ENCODE assay signal across 24 cellular contexts in genomic region chr4:165335163-165335703, GRCh38. TPM values are rescaled to one million over a fixed set of nuclear protein-coding genes. Genes with fewer than 3 reads are reported as not detected.
DNase-seq lines count a peak whose midpoint lies in the region; ATAC-seq, FAIRE-seq and TF ChIP-seq lines count a peak whose summit lies in the region.
"Had no signal": no experiment of that assay in that cellular context is flagged by ENCODE, and none has a peak within 500 bp of the region (broad histone marks: within the 10 kb centered on the region; RNA-seq: fewer than 3 reads in every experiment).

No MANE protein-coding gene starts in this region.

- H3K4me1 Mint-ChIP-seq in CD4-positive, alpha-beta T cell (ENCODE audit: low read depth) = peaks cover 38% of the 10 kb centered on the region

- CTCF ChIA-PET in CD4-positive, alpha-beta T cell (lab: Charles Lee) = no interaction called here
- CTCF ChIA-PET in GM12878 (lab: Yijun Ruan, JAX) = interaction anchor here (1.1 to 3.7 kb wide), 3 partner anchors 8 to 16 kb away, joined by 3 to 24 read pairs (median 6); partner anchors contain the start of gene MSMO1

- H4K20me1 ChIP-seq in DOHH2 (ENCODE audit: control insufficient read depth, insufficient read depth, low read depth, low read length) = peaks cover 79% of the 10 kb centered on the region
- no peaks in the 10 kb centered on the region for H4K20me1 ChIP-seq in GM12878 (ENCODE audit: control insufficient read depth, insufficient read depth)

- no peak for TF ChIP-seq EP300 in GM12878 (IDR thresholded peaks at IDR 0.05; ENCODE audit: borderline replicate concordance in 1 of 2, control insufficient read depth in 1 of 2, low read depth in 2 of 2, low read length in 2 of 2)

- H3K36me3 Mint-ChIP-seq in CD4-positive, alpha-beta T cell (ENCODE audit: low read depth) = peaks cover 77% of the 10 kb centered on the region

- ATAC-seq in CD4-positive, alpha-beta T cell (ENCODE audit: poor library complexity) = no peak
- ATAC-seq in GM12878 = no peak
- ATAC-seq: foreskin keratinocyte, lower lobe of right lung, T-helper 17 cell had no signal

- no peak for TF ChIP-seq RAD21 in GM12878 (IDR thresholded peaks at IDR 0.05; ENCODE audit: insufficient read depth, low read depth, low read length)

- TF ChIP-seq CTCF in CD4-positive, alpha-beta T cell (IDR thresholded peaks at IDR 0.05) = no peak
- TF ChIP-seq CTCF in DOHH2 (IDR thresholded peaks at IDR 0.05; ENCODE audit: low read depth, low read length, poor library complexity, severe bottlenecking) (no peak), GM12878 (IDR thresholded peaks at IDR 0.05 in 2 of 3, conservative IDR thresholded peaks at IDR 0.05 in 1 of 3; ENCODE audit: control insufficient read depth in 2 of 3, extremely low read depth in 1 of 3, insufficient read depth in 1 of 3, low read depth in 3 of 3, low read length in 3 of 3) (no peak), GM13977 (IDR thresholded peaks at IDR 0.05; ENCODE audit: extremely low read depth, insufficient read depth, missing control alignments) (no peak)

- H3K27ac ChIP-seq in CD4-positive, alpha-beta T cell (ENCODE audit: low read depth, low read length) = no peak overlapping the region
- H3K27ac ChIP-seq in DOHH2 (ENCODE audit: low read depth, low read length) = no peak overlapping the region
- no peak overlapping the region for H3K27ac ChIP-seq in GM12878 (ENCODE audit: control insufficient read depth, insufficient read depth)
- no peak overlapping the region for H3K27ac ChIP-seq in mesodermal cell (ENCODE audit: low read depth, low read length, severe bottlenecking)
- no peak overlapping the region for H3K27ac ChIP-seq in caudate nucleus (ENCODE audit: low read depth, low read length)
- H3K27ac ChIP-seq: adrenal gland, foreskin keratinocyte, lower lobe of right lung, SJCRH30, tibial nerve had no signal

- no peak overlapping the region for H3K9ac ChIP-seq in GM12878 (ENCODE audit: control insufficient read depth, insufficient read depth, low read length)

- peaks cover 35% of the 10 kb centered on the region for H3F3A ChIP-seq in DOHH2 (ENCODE audit: control insufficient read depth, insufficient read depth)

- H3K4me2 ChIP-seq in DOHH2 (ENCODE audit: low read length) (peak overlapping the region; percentile 29), GM12878 (ENCODE audit: control insufficient read depth, insufficient read depth) (peak overlapping the region; percentile 15; the same call in 1 of the 2 replicates)

- no TSS peak for BruUV-seq in GM12878 (replicated peaks; lab: Mats Ljungman, UMichigan)

- no peaks in the 10 kb centered on the region for H3K27me3 ChIP-seq in CD4-positive, alpha-beta T cell (ENCODE audit: control insufficient read depth, insufficient read depth, low read length)
- H3K27me3 ChIP-seq in DOHH2 (ENCODE audit: control insufficient read depth, low read length) = no peaks in the 10 kb centered on the region
- H3K27me3 ChIP-seq in GM12878 (replicated peaks in 1 of 2; ENCODE audit: control insufficient read depth in 2 of 2, insufficient read depth in 2 of 2, low read length in 1 of 2) = no peaks in the 10 kb centered on the region
- H3K27me3 ChIP-seq: adrenal gland, dorsolateral prefrontal cortex, foreskin keratinocyte, SJCRH30, tibial nerve had no signal

- peaks cover 84% of the 10 kb centered on the region for H3K79me2 ChIP-seq in DOHH2 (ENCODE audit: control insufficient read depth, low read length)
- peaks cover 70% of the 10 kb centered on the region for H3K79me2 ChIP-seq in GM12878 (ENCODE audit: control insufficient read depth, insufficient read depth, low read length)

- no peak for FAIRE-seq in GM12878 (lab: Jason Lieb, UNC)
- FAIRE-seq: islet of Langerhans had no signal

- no peaks in the 10 kb centered on the region for H3K9me3 Mint-ChIP-seq in CD4-positive, alpha-beta T cell
- H3K9me3 Mint-ChIP-seq: CD8-positive, alpha-beta memory T cell; naive B cell; stimulated activated naive CD8-positive, alpha-beta T cell treated with anti-CD3 and anti-CD28 coated beads, Interleukin-15, Interleukin-2, amounts not matched to agents 100 ng/mL and 50 ng/mL, for 24 hours had no signal

- WGBS in GM12878 (ENCODE audit: insufficient coverage, insufficient replicate concordance, low lambda C conversion rate, missing lambda C conversion rate) = 88% methylated on average over 3 of the region's 3 CpGs
- WGBS in mesodermal cell (ENCODE audit: insufficient coverage in 2 of 2), 2 experiments = 76 to 82% methylated on average over 2 to 3 of the region's 3 CpGs

- H3K4me3 Mint-ChIP-seq in CD4-positive, alpha-beta T cell = no peak overlapping the region
- H3K4me3 Mint-ChIP-seq: CD8-positive, alpha-beta memory T cell; naive B cell; stimulated activated naive CD8-positive, alpha-beta T cell treated with anti-CD3 and anti-CD28 coated beads, Interleukin-15, Interleukin-2, amounts not matched to agents 100 ng/mL and 50 ng/mL, for 24 hours; T-helper 17 cell had no signal

- H2AFZ ChIP-seq in GM12878 (ENCODE audit: control insufficient read depth, low read depth, low read length) = no peak overlapping the region

- no peaks in the 10 kb centered on the region for H3K9me3 ChIP-seq in CD4-positive, alpha-beta T cell (ENCODE audit: control insufficient read depth, low read length)
- H3K9me3 ChIP-seq in DOHH2 (ENCODE audit: control insufficient read depth, insufficient read depth, low read length) (no peaks in the 10 kb centered on the region), GM12878 (replicated peaks; ENCODE audit: control insufficient read depth, insufficient read depth, low read length) (no peaks in the 10 kb centered on the region), mesodermal cell (ENCODE audit: control insufficient read depth, low read length) (no peaks in the 10 kb centered on the region)
- H3K9me3 ChIP-seq: adrenal gland, lower lobe of right lung, SJCRH30, tibial nerve had no signal

- RAD21 ChIA-PET in GM12878 (lab: Charles Lee; ENCODE audit: unreplicated experiment) = interaction anchor here (1.0 to 1.7 kb wide), 2 partner anchors 8 to 10 kb away, joined by 3 to 5 read pairs; partner anchors contain the start of gene MSMO1

- peaks cover 100% of the 10 kb centered on the region for H3K36me3 ChIP-seq in DOHH2 (ENCODE audit: control insufficient read depth, low read length)
- peaks cover 0 to 30% of the 10 kb centered on the region in 2 experiments; a peak in 3 of 4 replicates for H3K36me3 ChIP-seq in GM12878 (ENCODE audit: control insufficient read depth in 2 of 2, insufficient read depth in 2 of 2, low read length in 1 of 2)
- peaks cover 79% of the 10 kb centered on the region for H3K36me3 ChIP-seq in mesodermal cell (ENCODE audit: control insufficient read depth, insufficient read depth, low read length)

- H3K27ac Mint-ChIP-seq in CD4-positive, alpha-beta T cell = peak overlapping the region; percentile 49
- H3K27ac Mint-ChIP-seq: stimulated activated naive CD8-positive, alpha-beta T cell treated with anti-CD3 and anti-CD28 coated beads, Interleukin-15, Interleukin-2, amounts not matched to agents 100 ng/mL and 50 ng/mL, for 24 hours; T-helper 17 cell had no signal

- H3K4me1 ChIP-seq in DOHH2 (ENCODE audit: control insufficient read depth, low read length) (peaks cover 49% of the 10 kb centered on the region), GM12878 (ENCODE audit: control insufficient read depth, insufficient read depth, low read length) (no peaks in the 10 kb centered on the region; the same call in 1 of the 2 replicates), mesodermal cell (ENCODE audit: control insufficient read depth, insufficient read depth, low read length, poor library complexity, severe bottlenecking) (peaks cover 26% of the 10 kb centered on the region)
- H3K4me1 ChIP-seq: SJCRH30 had no signal

- intact Hi-C loops in CD4-positive, alpha-beta T cell (cut with DNase I, micrococcal nuclease) = no loop called here
- intact Hi-C loops in GM12878 (cut with micrococcal nuclease; ENCODE audit: unreplicated experiment) = no loop called here

- no peaks in the 10 kb centered on the region for H3K27me3 Mint-ChIP-seq in CD4-positive, alpha-beta T cell
- H3K27me3 Mint-ChIP-seq: CD8-positive, alpha-beta memory T cell; naive B cell; stimulated activated naive CD8-positive, alpha-beta T cell treated with anti-CD3 and anti-CD28 coated beads, Interleukin-15, Interleukin-2, amounts not matched to agents 100 ng/mL and 50 ng/mL, for 24 hours; T-helper 17 cell had no signal

- TF ChIP-seq POLR2A in GM12878 (IDR thresholded peaks at IDR 0.05; ENCODE audit: low read depth, low read length) = no peak

- SMC1A ChIA-PET in GM12878 (lab: Charles Lee; ENCODE audit: uncharacterized antibody, unreplicated experiment) = interaction anchor here (0.6 to 5.3 kb wide), 5 partner anchors 8 to 204 kb away, joined by 3 to 33 read pairs (median 3); no protein-coding TSS in a partner anchor

- no peaks in the 10 kb centered on the region for H3K9me2 ChIP-seq in DOHH2 (replicated peaks; ENCODE audit: control insufficient read depth, low read length)

- POLR2A ChIA-PET in CD4-positive, alpha-beta T cell (lab: Charles Lee) = no interaction called here
- POLR2A ChIA-PET in GM12878 (lab: Charles Lee) = interaction anchor here (0.7 to 1.6 kb wide), 2 partner anchors 14 to 286 kb away, joined by 4 to 5 read pairs; no protein-coding TSS in a partner anchor

- H3K4me3 ChIP-seq in DOHH2 (ENCODE audit: low read length) (no peak overlapping the region), GM12878 (peak overlapping the region; percentile 3; the same call in 1 of the 2 replicates), mesodermal cell (ENCODE audit: extremely low read depth, insufficient read depth, low read length, poor library complexity, severe bottlenecking) (peak overlapping the region; percentile 6)
- H3K4me3 ChIP-seq: adrenal gland, lower lobe of right lung, SJCRH30, tibial nerve had no signal

- in situ Hi-C loops in GM12878 (cut with MboI) = no loop called here
- in situ Hi-C loops in GM13977 (cut with MboI; ENCODE audit: low pct_unique_long_range_greater_than_20kb, low sequenced_read_pairs, unreplicated experiment) = no loop called here

- DNase-seq in CD4-positive, alpha-beta T cell = no peak
- DNase-seq in GM12878 (ENCODE audit: low read depth, low spot score) = no peak
- DNase-seq in DMS79 treated with DMSO at 0.1 percent for 48 hours (lab: John Stamatoyannopoulos, UW) = no peak
- DNase-seq in caudate nucleus (lab: John Stamatoyannopoulos, UW) = no peak
- DNase-seq in GM13977 (ENCODE audit: low spot score) = no peak
- DNase-seq: activated CD8-positive, alpha-beta memory T cell treated with anti-CD3 and anti-CD28 coated beads for 24 hours; adrenal gland; CD8-positive, alpha-beta memory T cell; dorsolateral prefrontal cortex; foreskin keratinocyte; H7; hypothalamus; lower lobe of right lung; naive B cell; NCI-H1930; NCI-H226; SJCRH30; stimulated activated CD4-positive, alpha-beta T cell treated with anti-CD3 and anti-CD28 coated beads, Interleukin-2, amount 100 ng/mL, for 24 hours; T-helper 17 cell had no signal

RNA-seq across cellular contexts. Expression of gene MSMO1, which starts 7.8 kb away (rescaled TPM):
- total RNA-seq in CD4-positive, alpha-beta T cell = 10 to 100 TPM; 13.3 to 15.1 TPM
- total RNA-seq in GM12878 (2013; cell fraction: nucleolus; rRNA removed) = 129 and 138 TPM in 2 replicates
- 121 and 184 TPM in 2 replicates for total RNA-seq in GM12878 (2014; rRNA removed)
- 110 and 118 TPM in 2 replicates for total RNA-seq in GM12878 (2014; rRNA removed; fragmentation: Illumina TruSeq; extraction: Trizol)
- total RNA-seq in GM12878 (2021) = 63.6 and 67.6 TPM in 2 replicates
- 20.0 TPM for polyA plus RNA-seq in GM12878 (2011; ENCODE audit: low read depth)
- polyA plus RNA-seq in GM12878 (2011; rRNA removed) = 168 and 274 TPM in 2 replicates
- 68.3 and 83.0 TPM in 2 replicates for polyA plus RNA-seq in GM12878 (2011; cell fraction: cytosol; rRNA removed)
- polyA plus RNA-seq in GM12878 (2011; cell fraction: nucleus; rRNA removed) = 44.5 and 47.6 TPM in 2 replicates
- polyA plus RNA-seq in GM12878 (2012) = 35.5 and 64.6 TPM in 2 replicates
- polyA plus RNA-seq in GM12878 (2014; fragmentation: Illumina TruSeq; extraction: Trizol) = 109 and 157 TPM in 2 replicates
- polyA plus RNA-seq in GM12878 (2014; fragmentation: Nextera tagmentation; extraction: Ambion mirVana) = 100 to 1,000 TPM; 101 to 136 TPM
- 75.5 and 98.4 TPM in 2 replicates for polyA plus RNA-seq in GM12878 (2014; rRNA removed)
- 10 to 100 TPM; 68.3 to 80.7 TPM for polyA plus RNA-seq in GM12878 (2016; fragmentation: Nextera tagmentation; extraction: Ambion mirVana)
- polyA minus RNA-seq in GM12878 (2011; rRNA and poly(A)+ RNA removed) = 77.1 and 79.8 TPM in 2 replicates
- polyA minus RNA-seq in GM12878 (2011; cell fraction: cytosol; rRNA and poly(A)+ RNA removed) = 47.7 and 48.8 TPM in 2 replicates
- polyA minus RNA-seq in GM12878 (2011; cell fraction: nucleus; rRNA and poly(A)+ RNA removed) = 32.8 and 57.2 TPM in 2 replicates
- 310 TPM for polyA plus RNA-seq in mesodermal cell (2013, experiment 1 of 2)
- polyA plus RNA-seq in mesodermal cell (2013, experiment 2 of 2) = 298 TPM

RNA-seq across cellular contexts. Expression of gene CPE, which starts 43.6 kb away (rescaled TPM):
- not detected for total RNA-seq in CD4-positive, alpha-beta T cell
- not detected in 2 replicates for total RNA-seq in GM12878 (2013; cell fraction: nucleolus; rRNA removed)
- total RNA-seq in GM12878 (2014; rRNA removed) (not detected in 2 replicates), GM12878 (2014; rRNA removed; fragmentation: Illumina TruSeq; extraction: Trizol) (not detected in 2 replicates), GM12878 (2021) (not detected in 2 replicates)
- polyA plus RNA-seq in GM12878 (2011; ENCODE audit: low read depth) = not detected
- polyA plus RNA-seq in GM12878 (2011; rRNA removed) (not detected in 2 replicates), GM12878 (2014; fragmentation: Illumina TruSeq; extraction: Trizol) (not detected in 2 replicates), GM12878 (2014; fragmentation: Nextera tagmentation; extraction: Ambion mirVana) (under 1 TPM in 1 of 2 experiments, not detected in 1; 0.05 TPM), GM12878 (2014; rRNA removed) (not detected in 2 replicates), GM12878 (2016; fragmentation: Nextera tagmentation; extraction: Ambion mirVana) (under 1 TPM in 1 of 2 experiments, not detected in 1; 0.14 TPM)
- not detected in 2 replicates for polyA plus RNA-seq in GM12878 (2011; cell fraction: cytosol; rRNA removed)
- not detected in 2 replicates for polyA plus RNA-seq in GM12878 (2011; cell fraction: nucleus; rRNA removed)
- polyA plus RNA-seq in GM12878 (2012) = 0.06 TPM in 1 of 2 replicates, not detected in the other
- polyA minus RNA-seq in GM12878 (2011; rRNA and poly(A)+ RNA removed) = 0.05 TPM in 1 of 2 replicates, not detected in the other
- not detected in 2 replicates for polyA minus RNA-seq in GM12878 (2011; cell fraction: cytosol; rRNA and poly(A)+ RNA removed)
- not detected in 2 replicates for polyA minus RNA-seq in GM12878 (2011; cell fraction: nucleus; rRNA and poly(A)+ RNA removed)
- 40.8 TPM for polyA plus RNA-seq in mesodermal cell (2013, experiment 1 of 2)
- polyA plus RNA-seq in mesodermal cell (2013, experiment 2 of 2) = 42.3 TPM
- total RNA-seq: CD8-positive, alpha-beta memory T cell; SJCRH30; T-helper 17 cell had no signal
- polyA plus RNA-seq: CD8-positive, alpha-beta memory T cell had no signal

Comparison
In these comparisons a context has a peak if more than half of its experiments do, and no peak if none do; other contexts are left out.
1. RNA of gene MSMO1, which starts 7.8 kb away (total RNA-seq): 63.6 to 184 TPM in GM12878; 13.3 to 15.1 TPM in CD4-positive, alpha-beta T cell; every median in the first group is over 4 times any median in the second.